In genomic region chr16:80527297-80527696, GRCh38 we compare ENCODE assay signal across 8 cellular contexts. TPM values are rescaled to one million over a fixed set of nuclear protein-coding genes. Genes with fewer than 3 reads are reported as not detected.
DNase-seq lines count a peak whose midpoint lies in the region; ATAC-seq, FAIRE-seq and TF ChIP-seq lines count a peak whose summit lies in the region.

No MANE protein-coding gene starts in this region.

- TF ChIP-seq POLR2A in GM12892 (IDR thresholded peaks at IDR 0.05; ENCODE audit: low read depth, low read length), result no peak

- peak; percentile 76 for TF ChIP-seq CTCF in LNCAP (IDR thresholded peaks at IDR 0.05)
- TF ChIP-seq CTCF in foreskin keratinocyte (conservative IDR thresholded peaks at IDR 0.05), result peak; percentile 84

- no peaks in the 10 kb centered on the region for H3K4me1 ChIP-seq in foreskin keratinocyte

- peak; percentile 89 for FAIRE-seq in GM12892 (lab: Jason Lieb, UNC)

- DNase-seq in A172 (ENCODE audit: low spot score) (peak; percentile 37), GM12892 (ENCODE audit: insufficient read length) (peak; percentile 12), foreskin keratinocyte (peak in 1 of 2 donors; percentile 28), cerebellar cortex (ENCODE audit: low spot score) (no peak), mucosa of gallbladder (ENCODE audit: low spot score) (no peak)
- DNase-seq in activated CD4-positive, alpha-beta T cell treated with anti-CD3 and anti-CD28 coated beads, Interleukin-2, amount 50 U/mL, for 4 hours, result peak; percentile 22 to 23
- peak; percentile 1 for DNase-seq in stimulated activated CD8-positive, alpha-beta memory T cell treated with anti-CD3 and anti-CD28 coated beads, Interleukin-4, amount 100 ng/mL, for 24 hours (ENCODE audit: low read depth)

- H3K27ac ChIP-seq in foreskin keratinocyte, result no peak overlapping the region

- peaks cover 3% of the 10 kb centered on the region for H3K27me3 ChIP-seq in foreskin keratinocyte

- ATAC-seq in foreskin keratinocyte, result peak; percentile 76

RNA-seq across cellular contexts. Expression of gene DYNLRB2, which starts 13.5 kb away (rescaled TPM):
- not detected in 2 replicates for total RNA-seq in A172 (2014; rRNA removed; shearing (Covaris generic))
- polyA plus RNA-seq in GM12892 (2012; ENCODE audit: missing spikeins), result not detected
- total RNA-seq in foreskin keratinocyte, result 0.51 TPM in 1 of 2 replicates, not detected in the other
- polyA plus RNA-seq in foreskin keratinocyte, result 0.20 and 0.77 TPM in 2 replicates
- total RNA-seq in mucosa of gallbladder, result 1.3 TPM

Comparison
In these comparisons a context has a peak if more than half of its experiments do, and no peak if none do; other contexts are left out.
1. DNase-seq: peak in A172 (single experiment), GM12892 (single experiment), activated CD4-positive, alpha-beta T cell treated with anti-CD3 and anti-CD28 coated beads, Interleukin-2, amount 50 U/mL, for 4 hours (2 of 2) and stimulated activated CD8-positive, alpha-beta memory T cell treated with anti-CD3 and anti-CD28 coated beads, Interleukin-4, amount 100 ng/mL, for 24 hours (single experiment); none in cerebellar cortex (single experiment) and mucosa of gallbladder (single experiment).